ENCODE assay signal across 28 cellular contexts in genomic region chrX:54306379-54306778, GRCh38.
"Had no signal": no experiment of that assay in that cellular context is flagged by ENCODE, and none has a peak within 500 bp of the region (broad histone marks: within the 10 kb centered on the region; RNA-seq: fewer than 3 reads in every experiment).

No MANE protein-coding gene starts in this region.

- H3K27me3 Mint-ChIP-seq: dendritic cell treated with granulocyte-macrophage colony-stimulating factor and Interleukin-4, amounts not matched to agents 40 ng/mL and 50 ng/mL, for 4 days; effector memory CD8-positive, alpha-beta T cell had no signal

- H3K4me1 ChIP-seq: colonic mucosa, esophagus muscularis mucosa, esophagus squamous epithelium, foreskin keratinocyte, gastrocnemius medialis, gastroesophageal sphincter, heart left ventricle, heart right ventricle had no signal

- H3K4me3 ChIP-seq: colonic mucosa, coronary artery, dorsolateral prefrontal cortex, esophagus muscularis mucosa, esophagus squamous epithelium, gastrocnemius medialis, gastroesophageal sphincter, heart left ventricle, heart right ventricle had no signal

- H3K36me3 ChIP-seq: colonic mucosa, esophagus muscularis mucosa, esophagus squamous epithelium, gastrocnemius medialis, gastroesophageal sphincter, heart left ventricle, heart right ventricle had no signal

- H3K9me3 Mint-ChIP-seq: dendritic cell treated with granulocyte-macrophage colony-stimulating factor and Interleukin-4, amounts not matched to agents 40 ng/mL and 50 ng/mL, for 4 days had no signal

- H3K27me3 ChIP-seq: colonic mucosa, esophagus muscularis mucosa, esophagus squamous epithelium, foreskin keratinocyte, gastrocnemius medialis, gastroesophageal sphincter, heart left ventricle had no signal

- H3K27ac ChIP-seq: colonic mucosa, coronary artery, dorsolateral prefrontal cortex, epithelial cell of prostate, esophagus muscularis mucosa, esophagus squamous epithelium, foreskin keratinocyte, gastrocnemius medialis, gastroesophageal sphincter, heart left ventricle, heart right ventricle had no signal

- FAIRE-seq: colon, endometrium, frontal cortex had no signal

- H3K27ac Mint-ChIP-seq: dendritic cell treated with granulocyte-macrophage colony-stimulating factor and Interleukin-4, amounts not matched to agents 40 ng/mL and 50 ng/mL, for 4 days; effector memory CD8-positive, alpha-beta T cell; endodermal cell had no signal

- H3K4me1 Mint-ChIP-seq: endodermal cell had no signal

- H3K4me3 Mint-ChIP-seq: dendritic cell treated with granulocyte-macrophage colony-stimulating factor and Interleukin-4, amounts not matched to agents 40 ng/mL and 50 ng/mL, for 4 days; effector memory CD8-positive, alpha-beta T cell; endodermal cell had no signal

- ATAC-seq: effector memory CD8-positive, alpha-beta T cell; esophagus mucosa; foreskin keratinocyte; gastrocnemius medialis; gastroesophageal sphincter; heart left ventricle; heart right ventricle had no signal

- DNase-seq: colonic mucosa; cortex of kidney; dermis blood vessel endothelial cell; dorsolateral prefrontal cortex; effector CD4-positive, alpha-beta T cell; effector CD8-positive, alpha-beta T cell; effector memory CD4-positive, alpha-beta T cell; effector memory CD8-positive, alpha-beta T cell; endodermal cell; erythroblast; esophagus squamous epithelium; foreskin fibroblast; foreskin keratinocyte; foreskin melanocyte; gastrocnemius medialis; glutamatergic neuron; head of caudate nucleus; heart left ventricle; heart right ventricle had no signal

- H3K9me3 ChIP-seq: colonic mucosa, esophagus muscularis mucosa, esophagus squamous epithelium, gastrocnemius medialis, gastroesophageal sphincter, heart left ventricle had no signal
